1 cellular context compared by ENCODE assay signal in the genomic region with DNA sequence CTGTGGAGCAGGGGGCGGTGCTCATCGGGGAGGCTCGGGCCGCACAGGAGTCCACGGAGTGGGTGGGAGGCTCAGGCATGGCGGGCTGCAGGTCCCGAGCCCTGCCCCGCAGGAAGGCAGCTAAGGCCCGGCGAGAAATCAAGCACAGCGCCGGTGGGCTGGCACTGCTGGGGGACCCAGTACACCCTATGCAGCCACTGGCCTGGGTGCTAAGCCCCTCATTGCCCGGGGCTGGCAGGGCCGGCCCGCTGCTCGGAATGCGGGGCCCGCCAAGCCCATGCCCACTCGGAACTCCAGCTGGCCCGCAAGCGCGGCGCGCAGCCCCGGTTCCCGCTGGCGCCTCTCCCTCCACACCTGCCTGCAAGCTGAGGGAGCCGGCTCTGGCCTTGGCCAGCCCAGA. TPM values are rescaled to one million over a fixed set of nuclear protein-coding genes. Genes with fewer than 3 reads are reported as not detected.
"Had no signal": no experiment of that assay in that cellular context is flagged by ENCODE, and none has a peak within 500 bp of the region (broad histone marks: within the 10 kb centered on the region; RNA-seq: fewer than 3 reads in every experiment).

No MANE protein-coding gene starts in this region.

RNA-seq across cellular contexts. Expression of gene CABYR, which starts 10.7 kb away (rescaled TPM):
- total RNA-seq: ascending aorta had no signal
